ENCODE assay signal across 8 cellular contexts in genomic region chr22:50251472-50252054, GRCh38. TPM values are rescaled to one million over a fixed set of nuclear protein-coding genes. Genes with fewer than 3 reads are reported as not detected.
DNase-seq lines count a peak whose midpoint lies in the region; ATAC-seq, FAIRE-seq and TF ChIP-seq lines count a peak whose summit lies in the region.

No MANE protein-coding gene starts in this region.

- peak overlapping the region in 1 of 2 experiments; percentile 39; a peak in 1 of 4 replicates for H4K8ac ChIP-seq in IMR-90 (ENCODE audit: low read depth in 2 of 2, low read length in 2 of 2)

- no peak overlapping the region for H2BK5ac ChIP-seq in IMR-90 (ENCODE audit: low read depth, low read length, poor library complexity, severe bottlenecking)

- peak overlapping the region; percentile 94 for H2AK9ac ChIP-seq in IMR-90 (replicated peaks; ENCODE audit: low read depth, low read length, poor library complexity)

- BruUV-seq in IMR-90 (replicated peaks; lab: Mats Ljungman, UMichigan) = no TSS peak

- DNase-seq in AG04449 (ENCODE audit: low read depth, low spot score) (no peak), IMR-90 (no peak), substantia nigra (lab: John Stamatoyannopoulos, UW) (no peak), D721Med (ENCODE audit: insufficient read length, low spot score) (no peak)
- DNase-seq in central memory CD8-positive, alpha-beta T cell (ENCODE audit: low spot score in 2 of 2) = no peak

- no peak for TF ChIP-seq POLR2A in IMR-90 (IDR thresholded peaks at IDR 0.05; ENCODE audit: low read depth, low read length)

- H3K36me3 ChIP-seq in IMR-90 (ENCODE audit: control insufficient read depth, insufficient read depth, low read length) = peaks cover 37% of the 10 kb centered on the region
- peaks cover 0 to 16% of the 10 kb centered on the region in 2 donors for H3K36me3 ChIP-seq in mucosa of rectum (ENCODE audit: control insufficient read depth in 2 of 2, insufficient read depth in 2 of 2, low read length in 2 of 2)

- 22% methylated on average over 14 of the region's 35 CpGs; no CpG with 5 or more reads in 1 of the 2 experiments for WGBS in IMR-90 (ENCODE audit: extremely low coverage in 2 of 2, insufficient read length in 1 of 2), 2 experiments

- H3K27ac Mint-ChIP-seq in central memory CD8-positive, alpha-beta T cell (ENCODE audit: low read depth) = no peak overlapping the region

- H3K4ac ChIP-seq in IMR-90 (ENCODE audit: low read depth, low read length) = no peak overlapping the region; the same call in 1 of the 2 replicates

- no peak overlapping the region for H2BK15ac ChIP-seq in IMR-90 (ENCODE audit: low read depth, low read length)

- no peak overlapping the region for H3K56ac ChIP-seq in IMR-90 (ENCODE audit: extremely low read depth, insufficient read depth, low read length)

- H3K27ac ChIP-seq in IMR-90 (ENCODE audit: insufficient read depth, low read length) = no peak overlapping the region; the same call in 1 of the 2 replicates
- peak overlapping the region in 1 of 2 donors; percentile 79 for H3K27ac ChIP-seq in mucosa of rectum (ENCODE audit: low read depth in 2 of 2, low read length in 2 of 2)
- no peak overlapping the region for H3K27ac ChIP-seq in substantia nigra (ENCODE audit: low read depth, low read length, poor library complexity, severe bottlenecking)

- dilution Hi-C loops in IMR-90 (cut with HindIII; ENCODE audit: low sequenced_read_pairs, unreplicated experiment) = no loop called here

- intact Hi-C loops in IMR-90 (cut with micrococcal nuclease) = loop anchor here (1.0 to 2.0 kb wide), 2 partner anchors 75 to 91 kb away; partner anchors contain the start of gene DENND6B

- no peak for FAIRE-seq in D721Med (lab: Jason Lieb, UNC)

- H3K4me3 ChIP-seq in AG04449 (ENCODE audit: low read depth, low read length) = peak overlapping the region; percentile 85
- peak overlapping the region; percentile 88 for H3K4me3 ChIP-seq in IMR-90 (ENCODE audit: insufficient read depth, low read depth, low read length)
- peak overlapping the region; percentile 79 to 87 for H3K4me3 ChIP-seq in mucosa of rectum (ENCODE audit: low read length in 2 of 2)

- 0 out of 2 replicates have a peak, but pooled peaks cover 3% of the 10 kb centered on the region for H3K9me1 ChIP-seq in IMR-90 (ENCODE audit: insufficient read depth, low read length)

- H2AFZ ChIP-seq in IMR-90 (replicated peaks; ENCODE audit: low read length, poor library complexity) = peak overlapping the region; percentile 91

- H3K27me3 ChIP-seq in IMR-90 (ENCODE audit: control insufficient read depth, insufficient read depth, low read length) = no peaks in the 10 kb centered on the region
- no peaks in the 10 kb centered on the region for H3K27me3 ChIP-seq in mucosa of rectum (ENCODE audit: control insufficient read depth in 2 of 2, insufficient read depth in 2 of 2, low read length in 2 of 2)

- H4K91ac ChIP-seq in IMR-90 (ENCODE audit: insufficient read depth, low read depth, low read length) = no peak overlapping the region

- TF ChIP-seq CTCF in AG04449 (IDR thresholded peaks at IDR 0.05; ENCODE audit: insufficient read depth, low read length, missing control alignments) (no peak), IMR-90 (conservative IDR thresholded peaks at IDR 0.05; ENCODE audit: low read depth, low read length) (no peak), D721Med (IDR thresholded peaks at IDR 0.05; ENCODE audit: insufficient read depth, missing control alignments) (no peak)

- CTCF ChIA-PET in AG04449 (lab: Yijun Ruan, JAX) = interaction anchor here (1.0 to 7.5 kb wide), 22 partner anchors 9 to 370 kb away, joined by 3 to 92 read pairs (median 8); partner anchors contain the start of genes DENND6B, MAPK11 and PLXNB2
- CTCF ChIA-PET in IMR-90 (lab: Yijun Ruan, JAX) = interaction anchor here (1.0 to 1.2 kb wide), 2 partner anchors 9 to 91 kb away, joined by 3 to 7 read pairs; partner anchors contain the start of gene MAPK12

- ATAC-seq in IMR-90 (ENCODE audit: low read depth) (no peak), GM19351 (IDR thresholded peaks at IDR 0.05; ENCODE audit: unreplicated experiment) (no peak), GM21528 (IDR thresholded peaks at IDR 0.05; ENCODE audit: low FRiP score, unreplicated experiment) (no peak)
- peak; percentile 3 for ATAC-seq in central memory CD8-positive, alpha-beta T cell (replicated peaks; ENCODE audit: extremely low read depth, poor library complexity, severe bottlenecking)

- peak overlapping the region; percentile 38; the same call in 1 of the 2 replicates for H3K4me2 ChIP-seq in IMR-90 (ENCODE audit: low read depth, low read length)

- peak overlapping the region; percentile 70 for H3K4me3 Mint-ChIP-seq in central memory CD8-positive, alpha-beta T cell

- no peak overlapping the region for H3K18ac ChIP-seq in IMR-90 (ENCODE audit: low read depth, low read length)

- H3K4me1 Mint-ChIP-seq in central memory CD8-positive, alpha-beta T cell = peaks cover 17% of the 10 kb centered on the region

- peaks cover 19% of the 10 kb centered on the region for H4K20me1 ChIP-seq in IMR-90 (ENCODE audit: insufficient read depth, low read length)

- H2AK5ac ChIP-seq in IMR-90 (ENCODE audit: low read depth, low read length) = peak overlapping the region; percentile 43

- in situ Hi-C loops in IMR-90 (cut with MboI; ENCODE audit: low sequenced_read_pairs) = loop anchor here (5.0 kb wide), 1 partner anchor 76 kb away; the partner anchor contains the start of gene DENND6B

- no peak overlapping the region for H2BK120ac ChIP-seq in IMR-90 (ENCODE audit: low read depth, low read length)

- peaks cover 9 to 33% of the 10 kb centered on the region in 2 experiments; a peak in 3 of 4 replicates for H3K79me1 ChIP-seq in IMR-90 (ENCODE audit: low read depth in 1 of 2, low read length in 2 of 2)

- H3K23ac ChIP-seq in IMR-90 (ENCODE audit: low read depth, low read length) = no peak overlapping the region

- no peaks in the 10 kb centered on the region for H3K9me3 Mint-ChIP-seq in central memory CD8-positive, alpha-beta T cell

- H3K27me3 Mint-ChIP-seq in central memory CD8-positive, alpha-beta T cell = no peaks in the 10 kb centered on the region

- no peak overlapping the region for H3K9ac ChIP-seq in IMR-90 (ENCODE audit: low read depth, low read length)
- H3K9ac ChIP-seq in mucosa of rectum (ENCODE audit: low read depth in 1 of 2, low read length in 2 of 2) = peak overlapping the region; percentile 24 to 78

- H3K9me3 ChIP-seq in IMR-90 (ENCODE audit: control insufficient read depth, insufficient read depth, low read length) = no peaks in the 10 kb centered on the region
- no peaks in the 10 kb centered on the region for H3K9me3 ChIP-seq in mucosa of rectum (ENCODE audit: control insufficient read depth in 2 of 2, low read length in 2 of 2)

- no peak overlapping the region for H4K5ac ChIP-seq in IMR-90 (ENCODE audit: low read depth, low read length)

- POLR2A ChIA-PET in AG04449 (lab: Yijun Ruan, JAX) (interaction anchor here (0.7 to 2.1 kb wide), 7 partner anchors 8 to 213 kb away, joined by 3 to 16 read pairs (median 4); partner anchors contain the start of gene MAPK12), IMR-90 (lab: Charles Lee; ENCODE audit: unreplicated experiment) (interaction anchor here (0.6 to 1.0 kb wide), 3 partner anchors 77 to 177 kb away, joined by 3 to 9 read pairs (median 6); no protein-coding TSS in a partner anchor)

- peaks cover 12% of the 10 kb centered on the region for H3K4me1 ChIP-seq in IMR-90 (ENCODE audit: control insufficient read depth, insufficient read depth, low read length)
- H3K4me1 ChIP-seq in mucosa of rectum (ENCODE audit: control insufficient read depth in 2 of 2, insufficient read depth in 2 of 2, low read length in 2 of 2) = peaks cover 26% of the 10 kb centered on the region in 2 donors

- H3K14ac ChIP-seq in IMR-90 (replicated peaks; ENCODE audit: low read depth, low read length) = no peak overlapping the region

- TF ChIP-seq RAD21 in IMR-90 (IDR thresholded peaks at IDR 0.05; ENCODE audit: low read length) = no peak

- H2BK20ac ChIP-seq in IMR-90 (ENCODE audit: low read depth, low read length) = no peak overlapping the region

- H3K36me3 Mint-ChIP-seq in central memory CD8-positive, alpha-beta T cell (ENCODE audit: insufficient read depth) = peaks cover 16% of the 10 kb centered on the region

TF ChIP-seq in IMR-90, 13 proteins besides CTCF, POLR2A, EP300 and RAD21 (continues in another document):
- TF ChIP-seq BHLHE40 (IDR thresholded peaks at IDR 0.05; ENCODE audit: low read depth, low read length) (no peak), MAZ (IDR thresholded peaks at IDR 0.05; ENCODE audit: borderline replicate concordance, low read depth, low read length) (no peak), USF2 (IDR thresholded peaks at IDR 0.05; ENCODE audit: low read depth, low read length) (no peak), SMC3 (IDR thresholded peaks at IDR 0.05; ENCODE audit: low read depth, low read length) (no peak), FOS (IDR thresholded peaks at IDR 0.05; ENCODE audit: low read depth, low read length) (no peak)

RNA-seq across cellular contexts. Expression of gene HDAC10, which starts 0.5 kb away (rescaled TPM):
- 3.6 and 3.9 TPM in 2 replicates for total RNA-seq in IMR-90 (2012; rRNA removed)
- 35.2 and 35.7 TPM in 2 replicates for polyA plus RNA-seq in IMR-90 (2012; rRNA removed)
- polyA plus RNA-seq in IMR-90 (2012; cell fraction: cytosol; rRNA removed) = 18.7 and 22.6 TPM in 2 replicates
- 264 and 926 TPM in 2 replicates for polyA plus RNA-seq in IMR-90 (2012; cell fraction: nucleus; rRNA removed; ENCODE audit: low replicate concordance)

RNA-seq across cellular contexts. Expression of gene TUBGCP6, which starts 6.7 kb away (rescaled TPM):
- 10.0 and 10.8 TPM in 2 replicates for total RNA-seq in IMR-90 (2012; rRNA removed)
- polyA plus RNA-seq in IMR-90 (2012; rRNA removed) = 28.6 and 30.9 TPM in 2 replicates
- polyA plus RNA-seq in IMR-90 (2012; cell fraction: cytosol; rRNA removed) = 7.5 and 13.6 TPM in 2 replicates
- polyA plus RNA-seq in IMR-90 (2012; cell fraction: nucleus; rRNA removed; ENCODE audit: low replicate concordance) = 185 and 466 TPM in 2 replicates

RNA-seq across cellular contexts. Expression of gene MAPK12, which starts 9.9 kb away (rescaled TPM):
- total RNA-seq in IMR-90 (2012; rRNA removed) = 35.6 and 41.0 TPM in 2 replicates
- polyA plus RNA-seq in IMR-90 (2012; rRNA removed) = 56.3 and 59.9 TPM in 2 replicates
- polyA plus RNA-seq in IMR-90 (2012; cell fraction: cytosol; rRNA removed) = 42.8 and 49.5 TPM in 2 replicates
- polyA plus RNA-seq in IMR-90 (2012; cell fraction: nucleus; rRNA removed; ENCODE audit: low replicate concordance) = 269 and 452 TPM in 2 replicates

RNA-seq across cellular contexts. Expression of gene MAPK11, which starts 18.6 kb away (rescaled TPM):
- 7.5 and 8.1 TPM in 2 replicates for total RNA-seq in IMR-90 (2012; rRNA removed)
- polyA plus RNA-seq in IMR-90 (2012; rRNA removed) = 14.4 and 16.6 TPM in 2 replicates
- 11.1 and 14.2 TPM in 2 replicates for polyA plus RNA-seq in IMR-90 (2012; cell fraction: cytosol; rRNA removed)
- polyA plus RNA-seq in IMR-90 (2012; cell fraction: nucleus; rRNA removed; ENCODE audit: low replicate concordance) = 42.0 and 90.5 TPM in 2 replicates

RNA-seq across cellular contexts. Expression of gene SELENOO, which starts 50.8 kb away (rescaled TPM):
- 10.3 and 10.4 TPM in 2 replicates for total RNA-seq in IMR-90 (2012; rRNA removed)
- polyA plus RNA-seq in IMR-90 (2012; rRNA removed) = 21.4 and 22.9 TPM in 2 replicates
- polyA plus RNA-seq in IMR-90 (2012; cell fraction: cytosol; rRNA removed) = 16.7 and 25.0 TPM in 2 replicates
- 94.1 and 274 TPM in 2 replicates for polyA plus RNA-seq in IMR-90 (2012; cell fraction: nucleus; rRNA removed; ENCODE audit: low replicate concordance)
